In genomic region chr3:175526609-175527280, GRCh38 we compare ENCODE assay signal across 2 cellular contexts.
TF ChIP-seq lines count a peak whose summit lies in the region.

No MANE protein-coding gene starts in this region.

TF ChIP-seq in GM23338, 12 proteins besides CTCF, POLR2A, EP300 and RAD21 (continued from another document):
- peak; percentile 91 for TF ChIP-seq ZNF462 (CRISPR knock-in tag; IDR thresholded peaks at IDR 0.05)

TF ChIP-seq in WTC11, 78 proteins besides CTCF, POLR2A, EP300 and RAD21 (continued from another document):
- TF ChIP-seq E2F4 (CRISPR knock-in tag; IDR thresholded peaks at IDR 0.05; ENCODE audit: borderline replicate concordance, low read depth) (no peak), ZNF121 (CRISPR knock-in tag; IDR thresholded peaks at IDR 0.05) (no peak)
